Comparison of ENCODE assay signal across 1 cellular context in the genomic region with DNA sequence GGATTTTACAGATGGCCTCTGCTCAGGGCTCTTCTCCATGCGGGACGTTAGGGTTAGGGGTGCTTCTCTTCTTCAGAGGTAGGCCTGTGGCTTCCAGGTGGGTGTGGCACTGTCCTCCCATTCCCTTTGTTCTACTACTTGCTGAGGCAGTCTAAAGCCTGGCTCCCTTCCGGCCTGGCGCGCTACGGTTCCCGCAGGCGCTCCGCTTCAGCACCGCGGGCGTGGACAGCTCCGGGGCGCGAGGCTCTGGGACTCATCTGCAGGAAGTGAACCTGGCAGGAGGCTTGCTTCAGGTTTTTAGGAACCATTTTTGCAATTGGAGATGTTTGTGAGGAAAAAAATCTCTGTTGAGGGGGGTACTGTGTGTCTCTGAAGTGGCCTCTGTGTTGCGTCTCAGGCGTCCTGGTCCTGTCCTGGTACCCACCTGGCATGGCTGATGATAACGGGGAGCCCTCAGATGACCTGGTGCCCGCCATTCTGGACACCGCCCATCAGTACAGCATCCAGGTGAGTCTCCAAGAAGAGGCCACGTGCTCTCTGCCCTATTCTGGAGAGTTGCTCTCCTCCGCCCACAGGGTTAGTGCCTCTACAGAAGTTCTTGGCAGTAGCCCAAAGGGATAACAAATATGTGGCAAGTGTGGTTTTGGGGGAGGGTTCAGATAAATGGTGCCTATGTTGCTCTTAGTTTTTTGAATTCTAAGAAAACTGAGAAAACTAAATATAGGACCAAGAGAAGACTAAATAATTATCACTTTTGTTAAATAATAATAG.
TF ChIP-seq lines count a peak whose summit lies in the region.

No MANE protein-coding gene starts in this region.

TF ChIP-seq in K562, 482 proteins besides CTCF, POLR2A, EP300 and RAD21 (continues in another document):
- no peak for TF ChIP-seq ZC3H8 (IDR thresholded peaks at IDR 0.05)
- TF ChIP-seq STAT5A (IDR thresholded peaks at IDR 0.05; ENCODE audit: borderline replicate concordance, low read length) = no peak
- TF ChIP-seq POLR2G (IDR thresholded peaks at IDR 0.05; ENCODE audit: low read depth, low read length) = no peak
- no peak for TF ChIP-seq CBX8 (IDR thresholded peaks at IDR 0.05; ENCODE audit: borderline replicate concordance, extremely low read depth, low read depth, low read length, poor library complexity, severe bottlenecking)
- TF ChIP-seq BMI1 (IDR thresholded peaks at IDR 0.05; ENCODE audit: low read length) = no peak
- TF ChIP-seq C11orf30 (IDR thresholded peaks at IDR 0.05; ENCODE audit: low read depth) = no peak
- TF ChIP-seq, protein P1, sequence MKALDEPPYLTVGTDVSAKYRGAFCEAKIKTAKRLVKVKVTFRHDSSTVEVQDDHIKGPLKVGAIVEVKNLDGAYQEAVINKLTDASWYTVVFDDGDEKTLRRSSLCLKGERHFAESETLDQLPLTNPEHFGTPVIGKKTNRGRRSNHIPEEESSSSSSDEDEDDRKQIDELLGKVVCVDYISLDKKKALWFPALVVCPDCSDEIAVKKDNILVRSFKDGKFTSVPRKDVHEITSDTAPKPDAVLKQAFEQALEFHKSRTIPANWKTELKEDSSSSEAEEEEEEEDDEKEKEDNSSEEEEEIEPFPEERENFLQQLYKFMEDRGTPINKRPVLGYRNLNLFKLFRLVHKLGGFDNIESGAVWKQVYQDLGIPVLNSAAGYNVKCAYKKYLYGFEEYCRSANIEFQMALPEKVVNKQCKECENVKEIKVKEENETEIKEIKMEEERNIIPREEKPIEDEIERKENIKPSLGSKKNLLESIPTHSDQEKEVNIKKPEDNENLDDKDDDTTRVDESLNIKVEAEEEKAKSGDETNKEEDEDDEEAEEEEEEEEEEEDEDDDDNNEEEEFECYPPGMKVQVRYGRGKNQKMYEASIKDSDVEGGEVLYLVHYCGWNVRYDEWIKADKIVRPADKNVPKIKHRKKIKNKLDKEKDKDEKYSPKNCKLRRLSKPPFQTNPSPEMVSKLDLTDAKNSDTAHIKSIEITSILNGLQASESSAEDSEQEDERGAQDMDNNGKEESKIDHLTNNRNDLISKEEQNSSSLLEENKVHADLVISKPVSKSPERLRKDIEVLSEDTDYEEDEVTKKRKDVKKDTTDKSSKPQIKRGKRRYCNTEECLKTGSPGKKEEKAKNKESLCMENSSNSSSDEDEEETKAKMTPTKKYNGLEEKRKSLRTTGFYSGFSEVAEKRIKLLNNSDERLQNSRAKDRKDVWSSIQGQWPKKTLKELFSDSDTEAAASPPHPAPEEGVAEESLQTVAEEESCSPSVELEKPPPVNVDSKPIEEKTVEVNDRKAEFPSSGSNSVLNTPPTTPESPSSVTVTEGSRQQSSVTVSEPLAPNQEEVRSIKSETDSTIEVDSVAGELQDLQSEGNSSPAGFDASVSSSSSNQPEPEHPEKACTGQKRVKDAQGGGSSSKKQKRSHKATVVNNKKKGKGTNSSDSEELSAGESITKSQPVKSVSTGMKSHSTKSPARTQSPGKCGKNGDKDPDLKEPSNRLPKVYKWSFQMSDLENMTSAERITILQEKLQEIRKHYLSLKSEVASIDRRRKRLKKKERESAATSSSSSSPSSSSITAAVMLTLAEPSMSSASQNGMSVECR (CRISPR knock-in tag; IDR thresholded peaks at IDR 0.05) = peak; percentile 95
- TF ChIP-seq, protein P2, sequence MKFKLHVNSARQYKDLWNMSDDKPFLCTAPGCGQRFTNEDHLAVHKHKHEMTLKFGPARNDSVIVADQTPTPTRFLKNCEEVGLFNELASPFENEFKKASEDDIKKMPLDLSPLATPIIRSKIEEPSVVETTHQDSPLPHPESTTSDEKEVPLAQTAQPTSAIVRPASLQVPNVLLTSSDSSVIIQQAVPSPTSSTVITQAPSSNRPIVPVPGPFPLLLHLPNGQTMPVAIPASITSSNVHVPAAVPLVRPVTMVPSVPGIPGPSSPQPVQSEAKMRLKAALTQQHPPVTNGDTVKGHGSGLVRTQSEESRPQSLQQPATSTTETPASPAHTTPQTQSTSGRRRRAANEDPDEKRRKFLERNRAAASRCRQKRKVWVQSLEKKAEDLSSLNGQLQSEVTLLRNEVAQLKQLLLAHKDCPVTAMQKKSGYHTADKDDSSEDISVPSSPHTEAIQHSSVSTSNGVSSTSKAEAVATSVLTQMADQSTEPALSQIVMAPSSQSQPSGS (CRISPR knock-in tag; IDR thresholded peaks at IDR 0.05) = no peak
- TF ChIP-seq TEAD2 (tag; IDR thresholded peaks at IDR 0.05) = no peak
- TF ChIP-seq E2F3 (CRISPR knock-in tag; IDR thresholded peaks at IDR 0.05) = 0 out of 2 replicates have a peak, but pooled peaks have one; percentile 6
- TF ChIP-seq CREB1 (IDR thresholded peaks at IDR 0.05) = no peak
- peak; percentile 77 for TF ChIP-seq CREB1 (CRISPR knock-in tag; IDR thresholded peaks at IDR 0.05)
- TF ChIP-seq, protein P3, sequence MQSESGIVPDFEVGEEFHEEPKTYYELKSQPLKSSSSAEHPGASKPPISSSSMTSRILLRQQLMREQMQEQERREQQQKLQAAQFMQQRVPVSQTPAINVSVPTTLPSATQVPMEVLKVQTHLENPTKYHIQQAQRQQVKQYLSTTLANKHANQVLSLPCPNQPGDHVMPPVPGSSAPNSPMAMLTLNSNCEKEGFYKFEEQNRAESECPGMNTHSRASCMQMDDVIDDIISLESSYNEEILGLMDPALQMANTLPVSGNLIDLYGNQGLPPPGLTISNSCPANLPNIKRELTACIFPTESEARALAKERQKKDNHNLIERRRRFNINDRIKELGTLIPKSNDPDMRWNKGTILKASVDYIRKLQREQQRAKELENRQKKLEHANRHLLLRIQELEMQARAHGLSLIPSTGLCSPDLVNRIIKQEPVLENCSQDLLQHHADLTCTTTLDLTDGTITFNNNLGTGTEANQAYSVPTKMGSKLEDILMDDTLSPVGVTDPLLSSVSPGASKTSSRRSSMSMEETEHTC (IDR thresholded peaks at IDR 0.05) = no peak
- no peak for TF ChIP-seq ZNF699 (CRISPR knock-in tag; IDR thresholded peaks at IDR 0.05; ENCODE audit: insufficient replicate concordance)
- no peak for TF ChIP-seq CSDE1 (IDR thresholded peaks at IDR 0.05)
- TF ChIP-seq CREBBP (IDR thresholded peaks at IDR 0.05; ENCODE audit: low read depth, low read length) = no peak
- TF ChIP-seq ZNF224 (CRISPR knock-in tag; IDR thresholded peaks at IDR 0.05) = peak; percentile 87; the same call in 1 of the 2 replicates
- TF ChIP-seq ARID1B (IDR thresholded peaks at IDR 0.05) = no peak
- no peak for TF ChIP-seq GABPB2 (CRISPR knock-in tag; conservative IDR thresholded peaks at IDR 0.05)
- TF ChIP-seq, protein P4, sequence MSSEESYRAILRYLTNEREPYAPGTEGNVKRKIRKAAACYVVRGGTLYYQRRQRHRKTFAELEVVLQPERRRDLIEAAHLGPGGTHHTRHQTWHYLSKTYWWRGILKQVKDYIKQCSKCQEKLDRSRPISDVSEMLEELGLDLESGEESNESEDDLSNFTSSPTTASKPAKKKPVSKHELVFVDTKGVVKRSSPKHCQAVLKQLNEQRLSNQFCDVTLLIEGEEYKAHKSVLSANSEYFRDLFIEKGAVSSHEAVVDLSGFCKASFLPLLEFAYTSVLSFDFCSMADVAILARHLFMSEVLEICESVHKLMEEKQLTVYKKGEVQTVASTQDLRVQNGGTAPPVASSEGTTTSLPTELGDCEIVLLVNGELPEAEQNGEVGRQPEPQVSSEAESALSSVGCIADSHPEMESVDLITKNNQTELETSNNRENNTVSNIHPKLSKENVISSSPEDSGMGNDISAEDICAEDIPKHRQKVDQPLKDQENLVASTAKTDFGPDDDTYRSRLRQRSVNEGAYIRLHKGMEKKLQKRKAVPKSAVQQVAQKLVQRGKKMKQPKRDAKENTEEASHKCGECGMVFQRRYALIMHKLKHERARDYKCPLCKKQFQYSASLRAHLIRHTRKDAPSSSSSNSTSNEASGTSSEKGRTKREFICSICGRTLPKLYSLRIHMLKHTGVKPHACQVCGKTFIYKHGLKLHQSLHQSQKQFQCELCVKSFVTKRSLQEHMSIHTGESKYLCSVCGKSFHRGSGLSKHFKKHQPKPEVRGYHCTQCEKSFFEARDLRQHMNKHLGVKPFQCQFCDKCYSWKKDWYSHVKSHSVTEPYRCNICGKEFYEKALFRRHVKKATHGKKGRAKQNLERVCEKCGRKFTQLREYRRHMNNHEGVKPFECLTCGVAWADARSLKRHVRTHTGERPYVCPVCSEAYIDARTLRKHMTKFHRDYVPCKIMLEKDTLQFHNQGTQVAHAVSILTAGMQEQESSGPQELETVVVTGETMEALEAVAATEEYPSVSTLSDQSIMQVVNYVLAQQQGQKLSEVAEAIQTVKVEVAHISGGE (CRISPR knock-in tag; IDR thresholded peaks at IDR 0.05) = no peak
- no peak for TF ChIP-seq MTF1 (CRISPR knock-in tag; IDR thresholded peaks at IDR 0.05; ENCODE audit: borderline replicate concordance)
- no peak for TF ChIP-seq HDAC6 (IDR thresholded peaks at IDR 0.05; ENCODE audit: low read depth, low read length)
- TF ChIP-seq BRCA1 (IDR thresholded peaks at IDR 0.05) = no peak
- TF ChIP-seq BRCA1 (CRISPR knock-in tag; IDR thresholded peaks at IDR 0.05) = no peak
- TF ChIP-seq ZNF561 (CRISPR knock-in tag; conservative IDR thresholded peaks at IDR 0.05) = no peak
- TF ChIP-seq MED1 (CRISPR knock-in tag; IDR thresholded peaks at IDR 0.05; ENCODE audit: borderline replicate concordance) = no peak
- no peak for TF ChIP-seq RUNX1 (IDR thresholded peaks at IDR 0.05; ENCODE audit: low read depth)
- TF ChIP-seq NCOA1 (IDR thresholded peaks at IDR 0.05; ENCODE audit: low read depth) = peak; percentile 52; the same call in 1 of the 2 replicates
- peak; percentile 99 for TF ChIP-seq MIER1 (IDR thresholded peaks at IDR 0.05; ENCODE audit: low read depth)
- TF ChIP-seq TEAD4 (IDR thresholded peaks at IDR 0.05; ENCODE audit: low read length) = no peak
- peak; percentile 84; the same call in 1 of the 2 replicates for TF ChIP-seq TEAD4 (CRISPR knock-in tag; IDR thresholded peaks at IDR 0.05; ENCODE audit: borderline replicate concordance)
- no peak for TF ChIP-seq TRIM25 (IDR thresholded peaks at IDR 0.05; ENCODE audit: borderline replicate concordance)
- TF ChIP-seq, protein P5, sequence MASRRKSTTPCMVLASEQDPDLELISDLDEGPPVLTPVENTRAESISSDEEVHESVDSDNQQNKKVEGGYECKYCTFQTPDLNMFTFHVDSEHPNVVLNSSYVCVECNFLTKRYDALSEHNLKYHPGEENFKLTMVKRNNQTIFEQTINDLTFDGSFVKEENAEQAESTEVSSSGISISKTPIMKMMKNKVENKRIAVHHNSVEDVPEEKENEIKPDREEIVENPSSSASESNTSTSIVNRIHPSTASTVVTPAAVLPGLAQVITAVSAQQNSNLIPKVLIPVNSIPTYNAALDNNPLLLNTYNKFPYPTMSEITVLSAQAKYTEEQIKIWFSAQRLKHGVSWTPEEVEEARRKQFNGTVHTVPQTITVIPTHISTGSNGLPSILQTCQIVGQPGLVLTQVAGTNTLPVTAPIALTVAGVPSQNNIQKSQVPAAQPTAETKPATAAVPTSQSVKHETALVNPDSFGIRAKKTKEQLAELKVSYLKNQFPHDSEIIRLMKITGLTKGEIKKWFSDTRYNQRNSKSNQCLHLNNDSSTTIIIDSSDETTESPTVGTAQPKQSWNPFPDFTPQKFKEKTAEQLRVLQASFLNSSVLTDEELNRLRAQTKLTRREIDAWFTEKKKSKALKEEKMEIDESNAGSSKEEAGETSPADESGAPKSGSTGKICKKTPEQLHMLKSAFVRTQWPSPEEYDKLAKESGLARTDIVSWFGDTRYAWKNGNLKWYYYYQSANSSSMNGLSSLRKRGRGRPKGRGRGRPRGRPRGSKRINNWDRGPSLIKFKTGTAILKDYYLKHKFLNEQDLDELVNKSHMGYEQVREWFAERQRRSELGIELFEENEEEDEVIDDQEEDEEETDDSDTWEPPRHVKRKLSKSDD (conservative IDR thresholded peaks at IDR 0.05; ENCODE audit: low read length) = no peak; the same call in 1 of the 2 replicates
- TF ChIP-seq, protein P6, sequence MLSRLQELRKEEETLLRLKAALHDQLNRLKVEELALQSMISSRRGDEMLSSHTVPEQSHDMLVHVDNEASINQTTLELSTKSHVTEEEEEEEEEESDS (CRISPR knock-in tag; IDR thresholded peaks at IDR 0.05) = no peak
- TF ChIP-seq TCF7 (IDR thresholded peaks at IDR 0.05; ENCODE audit: borderline replicate concordance) = no peak
- no peak for TF ChIP-seq CREB5 (CRISPR knock-in tag; IDR thresholded peaks at IDR 0.05)
- TF ChIP-seq, protein P7, sequence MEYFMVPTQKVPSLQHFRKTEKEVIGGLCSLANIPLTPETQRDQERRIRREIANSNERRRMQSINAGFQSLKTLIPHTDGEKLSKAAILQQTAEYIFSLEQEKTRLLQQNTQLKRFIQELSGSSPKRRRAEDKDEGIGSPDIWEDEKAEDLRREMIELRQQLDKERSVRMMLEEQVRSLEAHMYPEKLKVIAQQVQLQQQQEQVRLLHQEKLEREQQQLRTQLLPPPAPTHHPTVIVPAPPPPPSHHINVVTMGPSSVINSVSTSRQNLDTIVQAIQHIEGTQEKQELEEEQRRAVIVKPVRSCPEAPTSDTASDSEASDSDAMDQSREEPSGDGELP (CRISPR knock-in tag; IDR thresholded peaks at IDR 0.05; ENCODE audit: borderline replicate concordance) = peak; percentile 90
- no peak for TF ChIP-seq ZNF830 (CRISPR knock-in tag; IDR thresholded peaks at IDR 0.05)
- no peak for TF ChIP-seq KAT8 (IDR thresholded peaks at IDR 0.05; ENCODE audit: low read depth)
- TF ChIP-seq, protein P8, sequence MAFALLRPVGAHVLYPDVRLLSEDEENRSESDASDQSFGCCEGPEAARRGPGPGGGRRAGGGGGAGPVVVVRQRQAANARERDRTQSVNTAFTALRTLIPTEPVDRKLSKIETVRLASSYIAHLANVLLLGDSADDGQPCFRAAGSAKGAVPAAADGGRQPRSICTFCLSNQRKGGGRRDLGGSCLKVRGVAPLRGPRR (CRISPR knock-in tag; IDR thresholded peaks at IDR 0.05) = no peak
- no peak for TF ChIP-seq ZNF133 (CRISPR knock-in tag; IDR thresholded peaks at IDR 0.05)
- TF ChIP-seq BRD9 (IDR thresholded peaks at IDR 0.05; ENCODE audit: low read depth, partially characterized antibody) = no peak
